In genomic region chr13:27428160-27428559, GRCh38 we compare ENCODE assay signal across 13 cellular contexts. TPM values are rescaled to one million over a fixed set of nuclear protein-coding genes. Genes with fewer than 3 reads are reported as not detected.
DNase-seq lines count a peak whose midpoint lies in the region; ATAC-seq lines count a peak whose summit lies in the region.
"Had no signal": no experiment of that assay in that cellular context is flagged by ENCODE, and none has a peak within 500 bp of the region (broad histone marks: within the 10 kb centered on the region; RNA-seq: fewer than 3 reads in every experiment).

No MANE protein-coding gene starts in this region.

- H3K27me3 Mint-ChIP-seq in activated T-cell treated with anti-CD3 and anti-CD28 coated beads, Interleukin-2, amount 50 U/mL, for 24 hours = no peaks in the 10 kb centered on the region
- H3K27me3 Mint-ChIP-seq in T-cell = no peaks in the 10 kb centered on the region
- no peaks in the 10 kb centered on the region for H3K27me3 Mint-ChIP-seq in effector memory CD8-positive, alpha-beta T cell
- H3K27me3 Mint-ChIP-seq in stimulated activated naive CD8-positive, alpha-beta T cell treated with anti-CD3 and anti-CD28 coated beads, Interleukin-15, amount 100 ng/mL, for 72 hours = no peaks in the 10 kb centered on the region

- peak overlapping the region; percentile 87 for H3K27ac Mint-ChIP-seq in activated T-cell treated with anti-CD3 and anti-CD28 coated beads, Interleukin-2, amount 50 U/mL, for 24 hours
- peak overlapping the region; percentile 94 to 98 for H3K27ac Mint-ChIP-seq in T-cell
- peak overlapping the region; percentile 90 to 93 for H3K27ac Mint-ChIP-seq in effector memory CD8-positive, alpha-beta T cell
- no peak overlapping the region for H3K27ac Mint-ChIP-seq in stimulated activated naive CD8-positive, alpha-beta T cell treated with anti-CD3 and anti-CD28 coated beads, Interleukin-15, amount 100 ng/mL, for 72 hours

- peaks cover 84% of the 10 kb centered on the region for H3K36me3 Mint-ChIP-seq in activated T-cell treated with anti-CD3 and anti-CD28 coated beads, Interleukin-2, amount 50 U/mL, for 24 hours (ENCODE audit: low read depth)
- peaks cover 54% of the 10 kb centered on the region for H3K36me3 Mint-ChIP-seq in T-cell
- H3K36me3 Mint-ChIP-seq in effector memory CD8-positive, alpha-beta T cell (ENCODE audit: insufficient read depth) = peaks cover 91% of the 10 kb centered on the region

- ATAC-seq in T-cell (replicated peaks in 1 of 4) (no peak), GM19023 (IDR thresholded peaks at IDR 0.05; ENCODE audit: unreplicated experiment) (no peak)
- no peak for ATAC-seq in effector memory CD8-positive, alpha-beta T cell (replicated peaks)
- no peak for ATAC-seq in stimulated activated naive CD8-positive, alpha-beta T cell treated with anti-CD3 and anti-CD28 coated beads, Interleukin-15, amount 100 ng/mL, for 72 hours
- ATAC-seq: esophagus mucosa had no signal

- H3K4me1 Mint-ChIP-seq in activated T-cell treated with anti-CD3 and anti-CD28 coated beads, Interleukin-2, amount 50 U/mL, for 24 hours (ENCODE audit: low read depth) = peaks cover 77% of the 10 kb centered on the region
- H3K4me1 Mint-ChIP-seq in T-cell = peaks cover 65 to 78% (median 71%) of the 10 kb centered on the region in 3 donors
- peaks cover 47 to 55% of the 10 kb centered on the region in 2 donors for H3K4me1 Mint-ChIP-seq in effector memory CD8-positive, alpha-beta T cell (ENCODE audit: low read depth in 2 of 2)
- peaks cover 59% of the 10 kb centered on the region for H3K4me1 Mint-ChIP-seq in stimulated activated naive CD8-positive, alpha-beta T cell treated with anti-CD3 and anti-CD28 coated beads, Interleukin-15, amount 100 ng/mL, for 72 hours

- CTCF ChIA-PET in T-cell (lab: Charles Lee) = interaction anchor here (1.4 to 4.3 kb wide), 5 partner anchors 16 to 27 kb away, joined by 4 to 29 read pairs (median 13); no protein-coding TSS in a partner anchor

- no peaks in the 10 kb centered on the region for H3K9me3 Mint-ChIP-seq in activated T-cell treated with anti-CD3 and anti-CD28 coated beads, Interleukin-2, amount 50 U/mL, for 24 hours
- H3K9me3 Mint-ChIP-seq in T-cell = no peaks in the 10 kb centered on the region
- H3K9me3 Mint-ChIP-seq in effector memory CD8-positive, alpha-beta T cell = no peaks in the 10 kb centered on the region
- H3K9me3 Mint-ChIP-seq in stimulated activated naive CD8-positive, alpha-beta T cell treated with anti-CD3 and anti-CD28 coated beads, Interleukin-15, amount 100 ng/mL, for 72 hours = no peaks in the 10 kb centered on the region

- POLR2A ChIA-PET in T-cell (lab: Charles Lee) = no interaction called here

- DNase-seq in activated T-cell treated with anti-CD3 and anti-CD28 coated beads, Interleukin-2, amount 50 U/mL, for 24 hours = no peak
- no peak for DNase-seq in activated T-cell treated with anti-CD3 and anti-CD28 coated beads, Interleukin-2, amount 50 U/mL, for 48 hours
- no peak for DNase-seq in T-cell
- DNase-seq in effector memory CD8-positive, alpha-beta T cell = no peak
- no peak for DNase-seq in stimulated activated naive CD8-positive, alpha-beta T cell treated with anti-CD3 and anti-CD28 coated beads, Interleukin-15, amount 100 ng/mL, for 72 hours
- DNase-seq in OCI-M2 (lab: John Stamatoyannopoulos, UW; ENCODE audit: unreplicated experiment) = no peak
- no peak for DNase-seq in NOMO-1 treated with dmso at 0.1 percent for 144 hours (lab: John Stamatoyannopoulos, UW; ENCODE audit: unreplicated experiment)
- DNase-seq: cortex of kidney, heart right ventricle, Kasumi-1, NCI-H146 had no signal

- H3K4me3 Mint-ChIP-seq in activated T-cell treated with anti-CD3 and anti-CD28 coated beads, Interleukin-2, amount 50 U/mL, for 24 hours = peak overlapping the region; percentile 88
- peak overlapping the region; percentile 71 to 87 (median 84) for H3K4me3 Mint-ChIP-seq in T-cell
- H3K4me3 Mint-ChIP-seq in effector memory CD8-positive, alpha-beta T cell = peak overlapping the region; percentile 79 to 85
- peak overlapping the region; percentile 8 to 33 for H3K4me3 Mint-ChIP-seq in stimulated activated naive CD8-positive, alpha-beta T cell treated with anti-CD3 and anti-CD28 coated beads, Interleukin-15, amount 100 ng/mL, for 72 hours

RNA-seq across cellular contexts. Expression of gene GTF3A, which starts 3.7 kb away (rescaled TPM):
- 100 to 1,000 TPM; 144 to 266 (median 229) TPM for total RNA-seq in T-cell

RNA-seq across cellular contexts. Expression of gene MTIF3, which starts 22.2 kb away (rescaled TPM):
- total RNA-seq in T-cell = 10 to 100 TPM; 45.4 to 74.1 (median 61.4) TPM

Comparison
In these comparisons a context has a peak if more than half of its experiments do, and no peak if none do; other contexts are left out.
1. H3K27ac Mint-ChIP-seq: peak in activated T-cell treated with anti-CD3 and anti-CD28 coated beads, Interleukin-2, amount 50 U/mL, for 24 hours (single experiment), T-cell (2 of 2) and effector memory CD8-positive, alpha-beta T cell (2 of 2); none in stimulated activated naive CD8-positive, alpha-beta T cell treated with anti-CD3 and anti-CD28 coated beads, Interleukin-15, amount 100 ng/mL, for 72 hours (0 of 2).
2. H3K4me3 Mint-ChIP-seq: peak in every context shown above with its lines; median percentile 88 in activated T-cell treated with anti-CD3 and anti-CD28 coated beads, Interleukin-2, amount 50 U/mL, for 24 hours; 84 in T-cell; 82 in effector memory CD8-positive, alpha-beta T cell; 20 in stimulated activated naive CD8-positive, alpha-beta T cell treated with anti-CD3 and anti-CD28 coated beads, Interleukin-15, amount 100 ng/mL, for 72 hours.